In genomic region chr1:61397495-61397894, GRCh38 we compare ENCODE assay signal across 23 cellular contexts.
DNase-seq lines count a peak whose midpoint lies in the region; ATAC-seq, FAIRE-seq and TF ChIP-seq lines count a peak whose summit lies in the region.
"Had no signal": no experiment of that assay in that cellular context is flagged by ENCODE, and none has a peak within 500 bp of the region (broad histone marks: within the 10 kb centered on the region; RNA-seq: fewer than 3 reads in every experiment).

No MANE protein-coding gene starts in this region.

- H3K27me3 Mint-ChIP-seq in type B pancreatic cell = no peaks in the 10 kb centered on the region

- no peak overlapping the region for H3K27ac Mint-ChIP-seq in type B pancreatic cell
- H3K27ac Mint-ChIP-seq: B cell; CD8-positive, alpha-beta T cell; GM23338; H9 had no signal

- no peak overlapping the region for H3K27ac ChIP-seq in HepG2 (ENCODE audit: extremely low read length, insufficient read depth, low read length)
- H3K27ac ChIP-seq in right lobe of liver = no peak overlapping the region
- H3K27ac ChIP-seq in rectal smooth muscle tissue (ENCODE audit: low read depth, low read length) = peak overlapping the region; percentile 57
- H3K27ac ChIP-seq in subcutaneous abdominal adipose tissue (ENCODE audit: low read depth, low read length) = peak overlapping the region; percentile 38
- H3K27ac ChIP-seq: 22Rv1, C4-2B, KMS-11, PC-9 had no signal

- in situ Hi-C loops in HepG2 (cut with HindIII; ENCODE audit: extremely low pct_ligation_motif_present, low pct_unique_long_range_greater_than_20kb) = no loop called here

- TF ChIP-seq POLR2A in HepG2 (IDR thresholded peaks at IDR 0.05; ENCODE audit: insufficient read depth in 1 of 2, low read depth in 2 of 2, low read length in 2 of 2) (no peak), right lobe of liver (IDR thresholded peaks at IDR 0.05) (no peak)

- FAIRE-seq in HepG2 (lab: Jason Lieb, UNC) = no peak
- FAIRE-seq: G401.6, HTR-8/SVneo had no signal

- POLR2A ChIA-PET in HepG2 (lab: Yijun Ruan, JAX) = no interaction called here

- 99% methylated on average over 6 of the region's 6 CpGs for WGBS in HepG2 (ENCODE audit: low lambda C conversion rate)
- WGBS in right lobe of liver (ENCODE audit: insufficient coverage, low coverage, low lambda C conversion rate, missing lambda C conversion rate) = 90% methylated on average over 6 of the region's 6 CpGs

- H3K36me3 Mint-ChIP-seq in type B pancreatic cell = peaks cover 4% of the 10 kb centered on the region
- H3K36me3 Mint-ChIP-seq: CD8-positive, alpha-beta T cell had no signal

- H3K79me2 ChIP-seq in HepG2 (ENCODE audit: insufficient read depth, low read length) = no peaks in the 10 kb centered on the region

- H2AFZ ChIP-seq in HepG2 (ENCODE audit: low read length) = no peak overlapping the region
- H2AFZ ChIP-seq: GM23338, PC-9 had no signal

- peaks cover 63% of the 10 kb centered on the region for H3K4me1 Mint-ChIP-seq in type B pancreatic cell (ENCODE audit: unreplicated experiment)
- H3K4me1 Mint-ChIP-seq: B cell had no signal

- CTCF ChIA-PET in HepG2 (lab: Yijun Ruan, JAX; ENCODE audit: low intra/inter-chr PET ratio, low total read pairs) = no interaction called here

- no peaks in the 10 kb centered on the region for H3K9me3 Mint-ChIP-seq in type B pancreatic cell
- H3K9me3 Mint-ChIP-seq: CD8-positive, alpha-beta T cell; GM23338; H9 had no signal

- no peak for TF ChIP-seq RAD21 in HepG2 (CRISPR knock-in tag; IDR thresholded peaks at IDR 0.05)

- ATAC-seq in HepG2 (no peak), right lobe of liver (no peak), GM21515 (IDR thresholded peaks at IDR 0.05; ENCODE audit: unreplicated experiment) (no peak)
- ATAC-seq: CD8-positive, alpha-beta T cell; GM23338; Right ventricle myocardium inferior had no signal

- H3K9me3 ChIP-seq in HepG2 (ENCODE audit: low read length) (no peaks in the 10 kb centered on the region), right lobe of liver (no peaks in the 10 kb centered on the region), subcutaneous abdominal adipose tissue (ENCODE audit: control insufficient read depth in 5 of 5, low read length in 5 of 5) (peaks cover 0 to 2% (median 0%) of the 10 kb centered on the region in 5 donors)
- H3K9me3 ChIP-seq: Caco-2 had no signal

- no TSS peak for BruUV-seq in HepG2 (replicated peaks; lab: Mats Ljungman, UMichigan)

- TF ChIP-seq EP300 in HepG2 (IDR thresholded peaks at IDR 0.05; ENCODE audit: low read depth in 2 of 2, low read length in 2 of 2) (no peak), HepG2 (CRISPR knock-in tag; IDR thresholded peaks at IDR 0.05; ENCODE audit: borderline replicate concordance) (no peak)

- TF ChIP-seq CTCF in HepG2 (CRISPR knock-in tag; IDR thresholded peaks at IDR 0.05) (no peak), right lobe of liver (IDR thresholded peaks at IDR 0.05) (no peak), type B pancreatic cell (conservative IDR thresholded peaks at IDR 0.05) (no peak)

- H3K4me3 Mint-ChIP-seq in type B pancreatic cell = no peak overlapping the region
- H3K4me3 Mint-ChIP-seq: B cell; CD8-positive, alpha-beta T cell; GM23338; H9 had no signal

- H3K36me3 ChIP-seq in HepG2 (replicated peaks in 1 of 2; ENCODE audit: control insufficient read depth in 1 of 2, insufficient read depth in 2 of 2, low read length in 2 of 2) = peaks cover 8 to 57% of the 10 kb centered on the region in 2 experiments; a peak in 4 of 5 replicates
- peaks cover 0 to 10% (median 0%) of the 10 kb centered on the region in 4 donors for H3K36me3 ChIP-seq in right lobe of liver
- no peaks in the 10 kb centered on the region for H3K36me3 ChIP-seq in rectal smooth muscle tissue (ENCODE audit: control insufficient read depth, insufficient read depth, low read length)
- no peaks in the 10 kb centered on the region for H3K36me3 ChIP-seq in subcutaneous abdominal adipose tissue (ENCODE audit: control insufficient read depth in 5 of 5, insufficient read depth in 5 of 5, low read length in 5 of 5)

- H3K4me2 ChIP-seq in HepG2 (ENCODE audit: low read depth, low read length) = no peak overlapping the region
- H3K4me2 ChIP-seq: GM23338, KMS-11, PC-9 had no signal

- no peaks in the 10 kb centered on the region for H3K4me1 ChIP-seq in HepG2 (ENCODE audit: insufficient read depth, low read length)
- no peaks in the 10 kb centered on the region for H3K4me1 ChIP-seq in right lobe of liver
- peaks cover 21% of the 10 kb centered on the region for H3K4me1 ChIP-seq in rectal smooth muscle tissue (ENCODE audit: control insufficient read depth, insufficient read depth, low read length)
- peaks cover 0 to 28% (median 26%) of the 10 kb centered on the region in 5 donors for H3K4me1 ChIP-seq in subcutaneous abdominal adipose tissue (ENCODE audit: control insufficient read depth in 5 of 5, insufficient read depth in 5 of 5, low read length in 5 of 5)
- H3K4me1 ChIP-seq: Caco-2 had no signal

- intact Hi-C loops in HepG2 (cut with micrococcal nuclease; ENCODE audit: unreplicated experiment) = no loop called here
- intact Hi-C loops in right lobe of liver (cut with DNase I) = no loop called here

- H3K27me3 ChIP-seq in HepG2 (ENCODE audit: control insufficient read depth in 1 of 2, insufficient read depth in 2 of 2, low read length in 2 of 2) (no peaks in the 10 kb centered on the region), right lobe of liver (no peaks in the 10 kb centered on the region), rectal smooth muscle tissue (ENCODE audit: control insufficient read depth, insufficient read depth, low read length) (no peaks in the 10 kb centered on the region), subcutaneous abdominal adipose tissue (ENCODE audit: control insufficient read depth in 5 of 5, insufficient read depth in 4 of 5, low read length in 5 of 5) (no peaks in the 10 kb centered on the region)

- no peak overlapping the region for H3K4me3 ChIP-seq in HepG2 (replicated peaks in 1 of 3; ENCODE audit: insufficient read depth in 1 of 3, low read depth in 2 of 3, low read length in 3 of 3)
- H3K4me3 ChIP-seq in right lobe of liver = no peak overlapping the region
- no peak overlapping the region for H3K4me3 ChIP-seq in rectal smooth muscle tissue (ENCODE audit: low read length)
- no peak overlapping the region for H3K4me3 ChIP-seq in subcutaneous abdominal adipose tissue (ENCODE audit: low read depth in 1 of 5, low read length in 5 of 5)
- H3K4me3 ChIP-seq: GM23338, PC-9 had no signal

- H4K20me1 ChIP-seq in HepG2 (ENCODE audit: insufficient read depth, low read length) = no peaks in the 10 kb centered on the region

- DNase-seq in HepG2 (ENCODE audit: low spot score) (no peak), right lobe of liver (no peak), type B pancreatic cell (ENCODE audit: extremely low spot score, unreplicated experiment) (no peak)
- DNase-seq in central memory CD4-positive, alpha-beta T cell = no peak
- DNase-seq: Caco-2; CD8-positive, alpha-beta T cell; H9; MM.1S; NCI-H2029 treated with DMSO at 0.1 percent for 48 hours; NCI-H446 treated with DMSO at 0.1 percent for 48 hours; NCI-H526; PC-9 had no signal

- H3K9ac ChIP-seq in HepG2 (ENCODE audit: insufficient read depth, low read depth, low read length) (no peak overlapping the region), rectal smooth muscle tissue (ENCODE audit: low read length) (no peak overlapping the region), subcutaneous abdominal adipose tissue (ENCODE audit: low read length in 5 of 5) (no peak overlapping the region)
- H3K9ac ChIP-seq: KMS-11 had no signal

TF ChIP-seq in HepG2, 621 proteins besides CTCF, POLR2A, EP300 and RAD21:
- TF ChIP-seq IRF1 (CRISPR knock-in tag; IDR thresholded peaks at IDR 0.05; ENCODE audit: low read depth) = no peak
- TF ChIP-seq, protein P1, sequence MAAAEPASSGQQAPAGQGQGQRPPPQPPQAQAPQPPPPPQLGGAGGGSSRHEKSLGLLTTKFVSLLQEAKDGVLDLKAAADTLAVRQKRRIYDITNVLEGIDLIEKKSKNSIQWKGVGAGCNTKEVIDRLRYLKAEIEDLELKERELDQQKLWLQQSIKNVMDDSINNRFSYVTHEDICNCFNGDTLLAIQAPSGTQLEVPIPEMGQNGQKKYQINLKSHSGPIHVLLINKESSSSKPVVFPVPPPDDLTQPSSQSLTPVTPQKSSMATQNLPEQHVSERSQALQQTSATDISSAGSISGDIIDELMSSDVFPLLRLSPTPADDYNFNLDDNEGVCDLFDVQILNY (CRISPR knock-in tag; conservative IDR thresholded peaks at IDR 0.05) = no peak
- no peak for TF ChIP-seq CBX2 (IDR thresholded peaks at IDR 0.05; ENCODE audit: low read depth, low read length)
- TF ChIP-seq CBX2 (CRISPR knock-in tag; IDR thresholded peaks at IDR 0.05; ENCODE audit: low read depth) = no peak
- no peak for TF ChIP-seq HNRNPLL (IDR thresholded peaks at IDR 0.05; ENCODE audit: low read depth, low read length, poor library complexity, severe bottlenecking)
- no peak for TF ChIP-seq SRSF9 (IDR thresholded peaks at IDR 0.05; ENCODE audit: borderline replicate concordance, insufficient read depth, low read depth, low read length, poor library complexity, severe bottlenecking)
- TF ChIP-seq ZNF629 (CRISPR knock-in tag; conservative IDR thresholded peaks at IDR 0.05) = peak; percentile 64
- no peak for TF ChIP-seq ZNF207 (IDR thresholded peaks at IDR 0.05; ENCODE audit: borderline replicate concordance)
- no peak for TF ChIP-seq JUND (CRISPR knock-in tag; IDR thresholded peaks at IDR 0.05)

Comparison
In these comparisons a context has a peak if more than half of its experiments do, and no peak if none do; other contexts are left out.
1. H3K27ac ChIP-seq: peak in rectal smooth muscle tissue (single experiment) and subcutaneous abdominal adipose tissue (single experiment); none in HepG2 (single experiment) and right lobe of liver (0 of 3).